1 cellular context compared by ENCODE assay signal in the genomic region with DNA sequence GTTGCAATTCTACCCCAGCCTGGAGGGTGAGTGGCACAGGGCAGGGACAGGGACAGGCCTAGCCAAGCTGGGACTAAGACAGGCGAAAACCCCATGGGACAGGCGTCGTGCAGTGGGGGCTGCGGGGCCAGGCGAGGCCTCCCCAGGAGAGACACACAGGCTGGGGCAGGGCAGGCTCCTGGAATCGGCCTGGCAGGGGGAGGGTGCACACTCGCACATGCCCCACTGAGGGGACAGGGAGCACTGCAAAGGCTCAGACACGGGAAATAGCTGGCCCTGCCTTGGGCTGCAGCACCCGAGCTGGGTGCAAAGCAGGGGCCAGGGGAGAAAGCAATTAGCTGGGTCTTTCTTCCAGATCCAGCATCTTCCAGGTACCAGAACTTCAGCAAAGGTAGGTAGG.
TF ChIP-seq lines count a peak whose summit lies in the region.

No MANE protein-coding gene starts in this region.

TF ChIP-seq in H1, 55 proteins besides CTCF, POLR2A, EP300 and RAD21:
- TF ChIP-seq CREB1 (IDR thresholded peaks at IDR 0.05): no peak
- TF ChIP-seq ATF3 (IDR thresholded peaks at IDR 0.05; ENCODE audit: insufficient read depth, low read depth, low read length): no peak
- no peak for TF ChIP-seq FOSL1 (IDR thresholded peaks at IDR 0.05; ENCODE audit: insufficient read depth, low read depth, low read length)
- TF ChIP-seq TBP (IDR thresholded peaks at IDR 0.05; ENCODE audit: low read depth, low read length): no peak
- no peak for TF ChIP-seq CEBPB (IDR thresholded peaks at IDR 0.05; ENCODE audit: low read depth, low read length)
- no peak for TF ChIP-seq EGR1 (IDR thresholded peaks at IDR 0.05; ENCODE audit: borderline replicate concordance, low read depth, low read length)
- TF ChIP-seq TAF7 (optimal IDR thresholded peaks at IDR 0.05; ENCODE audit: borderline replicate concordance, low read depth, low read length): no peak
- TF ChIP-seq SUZ12 (IDR thresholded peaks at IDR 0.05; ENCODE audit: low read length): no peak
TF ChIP-seq in H1: peak in this region for 0.
